Comparison of ENCODE assay signal across 10 cellular contexts in the genomic region with DNA sequence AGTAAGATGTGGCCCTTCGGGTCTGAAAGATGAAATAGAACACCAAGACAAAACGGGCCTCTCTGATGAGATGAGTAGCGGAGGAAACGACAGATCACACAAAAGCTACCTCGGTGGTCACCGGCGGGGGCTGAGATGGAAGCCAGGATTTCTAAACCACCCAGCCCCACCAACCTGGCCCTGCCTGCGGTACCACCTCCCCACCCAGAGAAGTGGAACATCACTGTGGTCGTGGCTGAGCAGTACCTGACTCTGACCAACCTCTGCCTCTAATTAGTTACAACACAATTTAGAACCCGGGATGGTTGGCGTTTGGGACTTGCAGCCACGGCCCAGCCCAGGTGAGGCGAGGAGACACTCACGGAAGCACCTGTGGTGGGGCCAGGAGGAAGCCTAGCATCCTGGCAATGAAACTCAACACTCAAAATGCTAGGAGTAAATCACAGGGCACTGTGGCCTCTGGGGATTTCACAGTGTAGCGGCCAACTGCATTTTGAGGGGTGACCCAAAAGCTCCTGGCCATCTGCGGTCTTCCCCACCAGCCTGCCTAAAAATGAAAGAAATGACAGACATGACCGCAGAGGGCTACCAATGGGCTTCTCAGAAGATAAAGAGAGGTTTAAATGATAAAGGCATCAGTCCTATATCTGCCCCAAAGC.
DNase-seq lines count a peak whose midpoint lies in the region; ATAC-seq and TF ChIP-seq lines count a peak whose summit lies in the region.
"Had no signal": no experiment of that assay in that cellular context is flagged by ENCODE, and none has a peak within 500 bp of the region (broad histone marks: within the 10 kb centered on the region; RNA-seq: fewer than 3 reads in every experiment).

No MANE protein-coding gene starts in this region.

- H3K9me2 ChIP-seq in PC-9 (ENCODE audit: insufficient read depth), result no peaks in the 10 kb centered on the region

- CTCF ChIA-PET in CD4-positive, alpha-beta T cell (lab: Charles Lee), result no interaction called here
- CTCF ChIA-PET in PC-9 (lab: Charles Lee), result no interaction called here
- CTCF ChIA-PET in Caco-2 (lab: Charles Lee), result no interaction called here

- no peaks in the 10 kb centered on the region for H3K36me3 ChIP-seq in PC-9 (ENCODE audit: low read depth)
- H3K36me3 ChIP-seq in duodenal mucosa (ENCODE audit: control insufficient read depth in 1 of 2, insufficient read depth in 2 of 2, low read length in 2 of 2), result no peaks in the 10 kb centered on the region
- peaks cover 28% of the 10 kb centered on the region for H3K36me3 ChIP-seq in neutrophil
- no peaks in the 10 kb centered on the region for H3K36me3 ChIP-seq in Caco-2 (ENCODE audit: control insufficient read depth, insufficient read depth, low read length)
- H3K36me3 ChIP-seq: gastroesophageal sphincter had no signal

- peak overlapping the region; percentile 77 for H3K4me3 Mint-ChIP-seq in CD4-positive, alpha-beta T cell
- no peak overlapping the region for H3K4me3 Mint-ChIP-seq in Caco-2 (ENCODE audit: unreplicated experiment)
- H3K4me3 Mint-ChIP-seq: activated T-helper 1 cell treated with anti-CD3 and anti-CD28 coated beads, Interleukin-12 subunit alpha, Interleukin-12 subunit beta, Interleukin-2, Interleukin-4 antibody, amounts not matched to agents 30 ng/mL and 10 ng/mL and 1 ng/mL, durations not matched to agents 14 hours and 24 hours and 36 hours had no signal

- H3K4me1 Mint-ChIP-seq in CD4-positive, alpha-beta T cell (ENCODE audit: low read depth), result peaks cover 11% of the 10 kb centered on the region
- no peaks in the 10 kb centered on the region for H3K4me1 Mint-ChIP-seq in Caco-2 (ENCODE audit: low read depth, unreplicated experiment)

- POLR2A ChIA-PET in CD4-positive, alpha-beta T cell (lab: Charles Lee), result interaction anchor here (0.6 to 1.0 kb wide), 2 partner anchors 9 to 74 kb away, joined by 3 to 4 read pairs; no protein-coding TSS in a partner anchor
- POLR2A ChIA-PET in PC-9 (lab: Charles Lee; ENCODE audit: unreplicated experiment) (no interaction called here), Caco-2 (lab: Charles Lee) (no interaction called here)

- H3F3A ChIP-seq in PC-9 (ENCODE audit: insufficient read depth, low read depth), result peaks cover 36% of the 10 kb centered on the region

- H3K27ac Mint-ChIP-seq in CD4-positive, alpha-beta T cell, result no peak overlapping the region
- H3K27ac Mint-ChIP-seq in Caco-2 (ENCODE audit: unreplicated experiment), result no peak overlapping the region
- H3K27ac Mint-ChIP-seq: activated T-helper 1 cell treated with anti-CD3 and anti-CD28 coated beads, Interleukin-12 subunit alpha, Interleukin-12 subunit beta, Interleukin-2, Interleukin-4 antibody, amounts not matched to agents 30 ng/mL and 10 ng/mL and 1 ng/mL, durations not matched to agents 14 hours and 24 hours and 36 hours had no signal

- H3K9me3 ChIP-seq in CD4-positive, alpha-beta T cell (ENCODE audit: control insufficient read depth, low read length), result no peaks in the 10 kb centered on the region
- H3K9me3 ChIP-seq in PC-9 (ENCODE audit: insufficient read depth, low read depth), result no peaks in the 10 kb centered on the region
- no peaks in the 10 kb centered on the region for H3K9me3 ChIP-seq in duodenal mucosa (ENCODE audit: control insufficient read depth in 1 of 2, low read length in 2 of 2)
- no peaks in the 10 kb centered on the region for H3K9me3 ChIP-seq in neutrophil
- no peaks in the 10 kb centered on the region for H3K9me3 ChIP-seq in Caco-2
- H3K9me3 ChIP-seq: gastroesophageal sphincter had no signal

- no peak for TF ChIP-seq CTCF in CD4-positive, alpha-beta T cell (IDR thresholded peaks at IDR 0.05)
- no peak for TF ChIP-seq CTCF in PC-9 (conservative IDR thresholded peaks at IDR 0.05)
- no peak for TF ChIP-seq CTCF in neutrophil (IDR thresholded peaks at IDR 0.05)
- no peak for TF ChIP-seq CTCF in Caco-2 (IDR thresholded peaks at IDR 0.05; ENCODE audit: insufficient read depth in 1 of 2, low read depth in 1 of 2, low read length in 1 of 2, severe bottlenecking in 1 of 2, unreplicated experiment in 1 of 2)

- H3K4me1 ChIP-seq in PC-9 (replicated peaks; ENCODE audit: insufficient read depth) (peaks cover 42% of the 10 kb centered on the region), duodenal mucosa (ENCODE audit: control insufficient read depth in 1 of 2, insufficient read depth in 2 of 2, low read length in 2 of 2) (peaks cover 39 to 45% of the 10 kb centered on the region in 2 donors), neutrophil (ENCODE audit: control insufficient read depth in 1 of 2, insufficient read depth in 1 of 2, low read depth in 1 of 2, low read length in 1 of 2) (peaks cover 51 to 65% of the 10 kb centered on the region in 2 experiments), Caco-2 (no peaks in the 10 kb centered on the region)

- no peak for DNase-seq in CD4-positive, alpha-beta T cell
- no peak for DNase-seq in PC-9
- no peak for DNase-seq in Caco-2
- DNase-seq in SHP77 (lab: John Stamatoyannopoulos, UW), result no peak
- DNase-seq in DMS53 treated with DMSO at 0.1 percent for 48 hours (lab: John Stamatoyannopoulos, UW; ENCODE audit: unreplicated experiment), result no peak

- H2AFZ ChIP-seq in PC-9, result no peak overlapping the region

- H3K4me3 ChIP-seq in PC-9, result no peak overlapping the region
- H3K4me3 ChIP-seq in duodenal mucosa (ENCODE audit: low read depth in 1 of 2, low read length in 2 of 2), result no peak overlapping the region
- no peak overlapping the region for H3K4me3 ChIP-seq in neutrophil (ENCODE audit: low read depth in 1 of 2, low read length in 1 of 2)
- no peak overlapping the region for H3K4me3 ChIP-seq in Caco-2 (ENCODE audit: low read depth, low read length)

- no peak for ATAC-seq in CD4-positive, alpha-beta T cell (ENCODE audit: poor library complexity)
- no peak for ATAC-seq in GM18861 (IDR thresholded peaks at IDR 0.05; ENCODE audit: unreplicated experiment)

- intact Hi-C loops in CD4-positive, alpha-beta T cell (cut with DNase I, micrococcal nuclease), result no loop called here
- intact Hi-C loops in PC-9 (cut with micrococcal nuclease; ENCODE audit: unreplicated experiment), result no loop called here
- intact Hi-C loops in Caco-2 (cut with micrococcal nuclease; ENCODE audit: unreplicated experiment), result no loop called here

- H3K36me3 Mint-ChIP-seq in CD4-positive, alpha-beta T cell (ENCODE audit: low read depth), result peaks cover 89% of the 10 kb centered on the region
- H3K36me3 Mint-ChIP-seq in Caco-2 (ENCODE audit: insufficient read depth, unreplicated experiment), result no peaks in the 10 kb centered on the region

- no peaks in the 10 kb centered on the region for H3K27me3 ChIP-seq in CD4-positive, alpha-beta T cell (ENCODE audit: control insufficient read depth, insufficient read depth, low read length)
- no peaks in the 10 kb centered on the region for H3K27me3 ChIP-seq in PC-9 (ENCODE audit: insufficient read depth, low read depth)
- H3K27me3 ChIP-seq in duodenal mucosa (ENCODE audit: control insufficient read depth in 1 of 2, insufficient read depth in 2 of 2, low read length in 2 of 2), result no peaks in the 10 kb centered on the region
- H3K27me3 ChIP-seq in neutrophil, result no peaks in the 10 kb centered on the region
- no peaks in the 10 kb centered on the region for H3K27me3 ChIP-seq in Caco-2 (replicated peaks; ENCODE audit: control insufficient read depth, insufficient read depth, low read length)
- H3K27me3 ChIP-seq: gastroesophageal sphincter had no signal

- H3K9ac ChIP-seq in duodenal mucosa (ENCODE audit: low read depth in 1 of 2, low read length in 2 of 2), result no peak overlapping the region

- BruUV-seq in PC-9 (replicated peaks; lab: Mats Ljungman, UMichigan), result no TSS peak
- no TSS peak for BruUV-seq in Caco-2 (replicated peaks; lab: Mats Ljungman, UMichigan)

- no peak overlapping the region for H3K27ac ChIP-seq in CD4-positive, alpha-beta T cell (ENCODE audit: low read depth, low read length)
- H3K27ac ChIP-seq in PC-9, result no peak overlapping the region
- H3K27ac ChIP-seq in duodenal mucosa (ENCODE audit: low read depth, low read length), result peak overlapping the region; percentile 3
- H3K27ac ChIP-seq in neutrophil, result peak overlapping the region; percentile 55

- peak overlapping the region; percentile 53; the same call in 1 of the 2 replicates for H3K4me2 ChIP-seq in PC-9

- H4K20me1 ChIP-seq in PC-9 (ENCODE audit: insufficient read depth), result no peaks in the 10 kb centered on the region

- H3K9me3 Mint-ChIP-seq in CD4-positive, alpha-beta T cell, result no peaks in the 10 kb centered on the region
- H3K9me3 Mint-ChIP-seq in Caco-2 (ENCODE audit: unreplicated experiment), result no peaks in the 10 kb centered on the region
- H3K9me3 Mint-ChIP-seq: activated T-helper 1 cell treated with anti-CD3 and anti-CD28 coated beads, Interleukin-12 subunit alpha, Interleukin-12 subunit beta, Interleukin-2, Interleukin-4 antibody, amounts not matched to agents 30 ng/mL and 10 ng/mL and 1 ng/mL, durations not matched to agents 14 hours and 24 hours and 36 hours had no signal

- no peaks in the 10 kb centered on the region for H3K27me3 Mint-ChIP-seq in CD4-positive, alpha-beta T cell
- no peaks in the 10 kb centered on the region for H3K27me3 Mint-ChIP-seq in Caco-2 (ENCODE audit: insufficient read depth, unreplicated experiment)

- peaks cover 15% of the 10 kb centered on the region; the same call in 1 of the 2 replicates for H3K79me2 ChIP-seq in PC-9 (ENCODE audit: low read depth)

Comparison
In these comparisons a context has a peak if more than half of its experiments do, and no peak if none do; other contexts are left out.
1. H3K27ac ChIP-seq: peak in duodenal mucosa (single experiment) and neutrophil (single experiment); none in CD4-positive, alpha-beta T cell (single experiment) and PC-9 (single experiment).